ENCODE assay signal across 8 cellular contexts in genomic region chr12:6647083-6647604, GRCh38. TPM values are rescaled to one million over a fixed set of nuclear protein-coding genes. Genes with fewer than 3 reads are reported as not detected.
DNase-seq lines count a peak whose midpoint lies in the region; ATAC-seq and TF ChIP-seq lines count a peak whose summit lies in the region.

TSS of gene ACRBP (minus strand) at chr12:6647432. CDS start at chr12:6647366, 66 bp downstream.

- H3K27ac Mint-ChIP-seq in activated CD4-positive, alpha-beta memory T cell treated with anti-CD3 and anti-CD28 coated beads, Interleukin-2, amount 10 ng/mL, durations not matched to agents 7 days and 5 days, result no peak within 1 kb of the TSS

- TF ChIP-seq POLR2A in tibial nerve (IDR thresholded peaks at IDR 0.05), result peak in 1 of 2 donors; percentile 48

- peak within 1 kb of the TSS; percentile 45 for H3K9ac ChIP-seq in mucosa of stomach (ENCODE audit: low read length)

- DNase-seq in AG04450 (ENCODE audit: low read depth, low spot score) (no peak), fibroblast of gingiva (ENCODE audit: low read depth) (peak; percentile 54), tibial nerve (ENCODE audit: low spot score in 2 of 2) (peak; percentile 56 to 58), DMS153 treated with DMSO at 0.1 percent for 48 hours (lab: John Stamatoyannopoulos, UW; ENCODE audit: unreplicated experiment) (no peak)
- peak; percentile 43 for DNase-seq in activated CD4-positive, alpha-beta memory T cell treated with anti-CD3 and anti-CD28 coated beads, Interleukin-2, amount 10 ng/mL, durations not matched to agents 7 days and 5 days

- H3K9me3 ChIP-seq in AG04450 (ENCODE audit: control insufficient read depth, insufficient read depth, low read length) (peaks cover 34% of the 10 kb centered on the region), mucosa of stomach (ENCODE audit: control insufficient read depth, low read length) (no peaks in the 10 kb centered on the region), tibial nerve (no peaks in the 10 kb centered on the region)

- H3K27ac ChIP-seq in AG04450 (ENCODE audit: low read depth, low read length), result no peak within 1 kb of the TSS
- peak within 1 kb of the TSS in 3 of 4 donors; percentile 26 to 67 (median 65) for H3K27ac ChIP-seq in tibial nerve

- CTCF ChIA-PET in AG04450 (lab: Charles Lee), result no interaction called here
- CTCF ChIA-PET in activated CD4-positive, alpha-beta memory T cell treated with anti-CD3 and anti-CD28 coated beads, Interleukin-2, amount 10 ng/mL, durations not matched to agents 7 days and 5 days (lab: Charles Lee), result interaction anchor here (0.6 to 1.9 kb wide), 2 partner anchors 37 to 1351 kb away, joined by 3 to 4 read pairs; no protein-coding TSS in a partner anchor

- 5 to 7% methylated on average over 29 to 38 of the region's 38 CpGs for WGBS in tibial nerve, 2 donors

- H3K9me3 Mint-ChIP-seq in activated CD4-positive, alpha-beta memory T cell treated with anti-CD3 and anti-CD28 coated beads, Interleukin-2, amount 10 ng/mL, durations not matched to agents 7 days and 5 days, result peaks cover 25% of the 10 kb centered on the region

- peak within 1 kb of the TSS; percentile 47 for H3K4me3 Mint-ChIP-seq in activated CD4-positive, alpha-beta memory T cell treated with anti-CD3 and anti-CD28 coated beads, Interleukin-2, amount 10 ng/mL, durations not matched to agents 7 days and 5 days

- peak within 1 kb of the TSS; percentile 55 for H3K4me3 ChIP-seq in AG04450 (ENCODE audit: low read depth, low read length)
- no peak within 1 kb of the TSS for H3K4me3 ChIP-seq in mucosa of stomach (ENCODE audit: low read length)
- peak within 1 kb of the TSS; percentile 5 to 53 (median 33) for H3K4me3 ChIP-seq in tibial nerve

- ATAC-seq in GM19324 (IDR thresholded peaks at IDR 0.05; ENCODE audit: low FRiP score, unreplicated experiment) (peak; percentile 43), GM21786 (IDR thresholded peaks at IDR 0.05; ENCODE audit: unreplicated experiment) (no peak)

- POLR2A ChIA-PET in AG04450 (lab: Yijun Ruan, JAX), result no interaction called here
- POLR2A ChIA-PET in activated CD4-positive, alpha-beta memory T cell treated with anti-CD3 and anti-CD28 coated beads, Interleukin-2, amount 10 ng/mL, durations not matched to agents 7 days and 5 days (lab: Charles Lee), result interaction anchor here (1.0 kb wide), 1 partner anchor 14 kb away, joined by 3 read pairs; no protein-coding TSS in a partner anchor

- peaks cover 39% of the 10 kb centered on the region for H3K36me3 Mint-ChIP-seq in activated CD4-positive, alpha-beta memory T cell treated with anti-CD3 and anti-CD28 coated beads, Interleukin-2, amount 10 ng/mL, durations not matched to agents 7 days and 5 days (ENCODE audit: low read depth)

- peaks cover 10% of the 10 kb centered on the region for H3K4me1 ChIP-seq in mucosa of stomach (ENCODE audit: control insufficient read depth, insufficient read depth, low read length)
- H3K4me1 ChIP-seq in tibial nerve, result peaks cover 0 to 19% (median 4%) of the 10 kb centered on the region in 4 donors

- TF ChIP-seq EP300 in tibial nerve (IDR thresholded peaks at IDR 0.05), result peak in 1 of 2 donors; percentile 32

- peaks cover 12% of the 10 kb centered on the region for H3K4me1 Mint-ChIP-seq in activated CD4-positive, alpha-beta memory T cell treated with anti-CD3 and anti-CD28 coated beads, Interleukin-2, amount 10 ng/mL, durations not matched to agents 7 days and 5 days

- TF ChIP-seq CTCF in AG04450 (IDR thresholded peaks at IDR 0.05; ENCODE audit: low read depth, low read length) (no peak), tibial nerve (IDR thresholded peaks at IDR 0.05) (no peak)

- H3K27me3 ChIP-seq in AG04450 (ENCODE audit: control insufficient read depth, insufficient read depth, low read length) (peaks cover 5% of the 10 kb centered on the region), mucosa of stomach (ENCODE audit: control insufficient read depth, insufficient read depth, low read length) (no peaks in the 10 kb centered on the region), tibial nerve (no peaks in the 10 kb centered on the region)

- H3K36me3 ChIP-seq in mucosa of stomach (ENCODE audit: control insufficient read depth, insufficient read depth, low read length) (peaks cover under 1% of the 10 kb centered on the region), tibial nerve (peaks cover 0 to 46% (median 4%) of the 10 kb centered on the region in 3 donors)

- H3K27me3 Mint-ChIP-seq in activated CD4-positive, alpha-beta memory T cell treated with anti-CD3 and anti-CD28 coated beads, Interleukin-2, amount 10 ng/mL, durations not matched to agents 7 days and 5 days, result peaks cover 9% of the 10 kb centered on the region

RNA-seq across cellular contexts. Expression of gene ACRBP, which starts in this region (rescaled TPM):
- 0.41 and 0.64 TPM in 2 replicates for polyA plus RNA-seq in AG04450 (2011; rRNA removed)
- 0.78 TPM in 1 of 2 replicates, not detected in the other for polyA minus RNA-seq in AG04450 (2011; rRNA and poly(A)+ RNA removed)
- 1 to 10 TPM; 1.8 TPM for total RNA-seq in activated CD4-positive, alpha-beta memory T cell treated with anti-CD3 and anti-CD28 coated beads, Interleukin-2, amount 10 ng/mL, durations not matched to agents 7 days and 5 days
- 1 to 10 TPM in 3 of 4 donors, under 1 TPM in 1; 0.30 to 2.4 (median 2.0) TPM for total RNA-seq in tibial nerve

Comparison
In these comparisons a context has a peak if more than half of its experiments do, and no peak if none do; other contexts are left out.
1. DNase-seq: peak in activated CD4-positive, alpha-beta memory T cell treated with anti-CD3 and anti-CD28 coated beads, Interleukin-2, amount 10 ng/mL, durations not matched to agents 7 days and 5 days (single experiment), fibroblast of gingiva (single experiment) and tibial nerve (2 of 2); none in AG04450 (single experiment) and DMS153 treated with DMSO at 0.1 percent for 48 hours (single experiment).